ENCODE assay signal across 8 cellular contexts in genomic region chr19:11766597-11767591, GRCh38. TPM values are rescaled to one million over a fixed set of nuclear protein-coding genes. Genes with fewer than 3 reads are reported as not detected.
DNase-seq lines count a peak whose midpoint lies in the region; ATAC-seq and TF ChIP-seq lines count a peak whose summit lies in the region.

Gene ZNF441, plus strand, starts transcription at chr19:11767000. Its CDS starts 194 bp downstream, at chr19:11767194.

- H3K4me3 ChIP-seq in HUES6 (ENCODE audit: low read depth, low read length) (peak within 1 kb of the TSS; percentile 60), OCI-LY7 (ENCODE audit: low read depth, low read length, poor library complexity, severe bottlenecking) (peak within 1 kb of the TSS; percentile 96), epithelial cell of proximal tubule (ENCODE audit: low read depth, low read length) (peak within 1 kb of the TSS; percentile 81)

- intact Hi-C loops in OCI-LY7 (cut with micrococcal nuclease; ENCODE audit: unreplicated experiment) = no loop called here

- no TSS peak for BruUV-seq in OCI-LY7 (replicated peaks; lab: Mats Ljungman, UMichigan)

- peak within 1 kb of the TSS; percentile 29 for H3K9ac ChIP-seq in HUES6 (ENCODE audit: low read length)

- H3K4me1 ChIP-seq in HUES6 (ENCODE audit: control insufficient read depth, insufficient read depth, low read length) = no peaks in the 10 kb centered on the region
- H3K4me1 ChIP-seq in OCI-LY7 (ENCODE audit: insufficient read depth, low read length, poor library complexity, severe bottlenecking) = peaks cover 14% of the 10 kb centered on the region

- DNase-seq in Caki2 (ENCODE audit: low read depth) (peak; percentile 99), OCI-LY7 (ENCODE audit: low spot score) (peak; percentile 96), activated T-cell treated with anti-CD3 and anti-CD28 coated beads for 48 hours (ENCODE audit: low read depth) (peak; percentile 93), epithelial cell of proximal tubule (ENCODE audit: low read depth) (peak; percentile 74), mucosa of gallbladder (ENCODE audit: low spot score) (peak; percentile 98)
- DNase-seq in stimulated activated CD8-positive, alpha-beta memory T cell treated with anti-CD3 and anti-CD28 coated beads, Interleukin-4, amount 100 ng/mL, for 1 hour (ENCODE audit: low read depth in 2 of 2, low spot score in 1 of 2) = peak; percentile 86 to 87

- H2AFZ ChIP-seq in OCI-LY7 (ENCODE audit: low read length) = peak within 1 kb of the TSS; percentile 97

- POLR2A ChIA-PET in OCI-LY7 (lab: Charles Lee) = interaction anchor here (0.5 to 1.8 kb wide), 6 partner anchors 26 to 691 kb away, joined by 3 to 6 read pairs (median 4); partner anchors contain the start of gene ZNF491

- no peaks in the 10 kb centered on the region for H3K79me2 ChIP-seq in OCI-LY7 (ENCODE audit: insufficient read depth, low read depth, low read length)

- H3K9me3 ChIP-seq in HUES6 (ENCODE audit: control insufficient read depth, insufficient read depth, low read depth, low read length) = peaks cover 40% of the 10 kb centered on the region
- peaks cover 23% of the 10 kb centered on the region; the same call in 1 of the 2 replicates for H3K9me3 ChIP-seq in OCI-LY7 (ENCODE audit: low read length)

- TF ChIP-seq CTCF in OCI-LY7 (conservative IDR thresholded peaks at IDR 0.05; ENCODE audit: low read length) (no peak), epithelial cell of proximal tubule (conservative IDR thresholded peaks at IDR 0.05; ENCODE audit: low read depth, low read length) (no peak)

- H3K27ac ChIP-seq in HUES6 (ENCODE audit: low read depth, low read length) = no peak within 1 kb of the TSS
- peak within 1 kb of the TSS; percentile 35 for H3K27ac ChIP-seq in OCI-LY7 (ENCODE audit: low read depth, low read length, poor library complexity, severe bottlenecking)

- CTCF ChIA-PET in OCI-LY7 (lab: Charles Lee; ENCODE audit: unreplicated experiment) = interaction anchor here (1.1 kb wide), 1 partner anchor 31 kb away, joined by 3 read pairs; no protein-coding TSS in a partner anchor

- H4K20me1 ChIP-seq in OCI-LY7 (ENCODE audit: insufficient read depth, low read length) = no peaks in the 10 kb centered on the region

- in situ Hi-C loops in Caki2 (cut with HindIII; ENCODE audit: low pct_unique_long_range_greater_than_20kb, low sequenced_read_pairs) = no loop called here

- H3K27me3 ChIP-seq in HUES6 (ENCODE audit: control insufficient read depth, insufficient read depth, low read length) = peaks cover 9% of the 10 kb centered on the region

- no peaks in the 10 kb centered on the region for H3K9me2 ChIP-seq in OCI-LY7 (ENCODE audit: insufficient read depth, low read length)

- ATAC-seq in GM21423 (IDR thresholded peaks at IDR 0.05; ENCODE audit: unreplicated experiment) = peak; percentile 90

- peak within 1 kb of the TSS; percentile 70 for H3K4me2 ChIP-seq in OCI-LY7 (ENCODE audit: low read length)

- H3K36me3 ChIP-seq in HUES6 (ENCODE audit: control insufficient read depth, insufficient read depth, low read length) = no peaks in the 10 kb centered on the region
- H3K36me3 ChIP-seq in OCI-LY7 (ENCODE audit: insufficient read depth, low read length) = peaks cover 15% of the 10 kb centered on the region; the same call in 1 of the 2 replicates

RNA-seq across cellular contexts. Expression of gene ZNF441, which starts in this region (rescaled TPM):
- total RNA-seq in Caki2 (2014; rRNA removed; shearing (Covaris generic); ENCODE audit: low replicate concordance) = 2.1 and 6.5 TPM in 2 replicates
- total RNA-seq in OCI-LY7 (2014; rRNA removed; shearing (Covaris generic)) = 10.8 and 14.5 TPM in 2 replicates
- total RNA-seq in OCI-LY7 (2022) (8.4 and 11.1 TPM in 2 replicates), epithelial cell of proximal tubule (1.2 and 2.0 TPM in 2 replicates), mucosa of gallbladder (6.6 TPM)
